In genomic region chr17:76671912-76672262, GRCh38 we compare ENCODE assay signal across 1 cellular context.
TF ChIP-seq lines count a peak whose summit lies in the region.

No MANE protein-coding gene starts in this region.

TF ChIP-seq in K562, 482 proteins besides CTCF, POLR2A, EP300 and RAD21 (continued from another document and continues in another):
- TF ChIP-seq ZBTB43 (CRISPR knock-in tag; IDR thresholded peaks at IDR 0.05) (no peak), ZNF175 (CRISPR knock-in tag; IDR thresholded peaks at IDR 0.05; ENCODE audit: low read depth) (no peak), SNRNP70 (optimal IDR thresholded peaks at IDR 0.05; ENCODE audit: low read depth, low read length) (no peak), MNT (conservative IDR thresholded peaks at IDR 0.05) (0 out of 4 replicates have a peak, but pooled peaks of 1 of the 2 experiments have one; percentile 20), ZNF146 (CRISPR knock-in tag; IDR thresholded peaks at IDR 0.05; ENCODE audit: unreplicated experiment) (no peak), ARID3B (CRISPR knock-in tag; IDR thresholded peaks at IDR 0.05; ENCODE audit: borderline replicate concordance) (no peak), GABPA (tag; conservative IDR thresholded peaks at IDR 0.05; ENCODE audit: low read depth) (peak; percentile 83), RBM25 (IDR thresholded peaks at IDR 0.05; ENCODE audit: low read depth, low read length, severe bottlenecking) (no peak), MXI1 (IDR thresholded peaks at IDR 0.05; ENCODE audit: low read depth, low read length) (no peak), NELFE (IDR thresholded peaks at IDR 0.05; ENCODE audit: insufficient read depth, insufficient read length) (no peak), TBL1XR1 (IDR thresholded peaks at IDR 0.05; ENCODE audit: low read length in 2 of 2) (no peak), SIN3A (IDR thresholded peaks at IDR 0.05; ENCODE audit: borderline replicate concordance in 2 of 2, control insufficient read depth in 1 of 2, low read depth in 2 of 2, low read length in 2 of 2) (no peak), NFIC (IDR thresholded peaks at IDR 0.05) (no peak), HMG20B (CRISPR knock-in tag; IDR thresholded peaks at IDR 0.05) (no peak), ZBTB49 (CRISPR knock-in tag; IDR thresholded peaks at IDR 0.05; ENCODE audit: borderline replicate concordance) (no peak), ZNF124 (CRISPR knock-in tag; IDR thresholded peaks at IDR 0.05) (no peak), BACH1 (tag; IDR thresholded peaks at IDR 0.05) (no peak), NEUROD1 (IDR thresholded peaks at IDR 0.05; ENCODE audit: borderline replicate concordance, low read depth, low read length, partially characterized antibody) (no peak), SMAD4 (CRISPR knock-in tag; conservative IDR thresholded peaks at IDR 0.05) (no peak), BRF1 (IDR thresholded peaks at IDR 0.05; ENCODE audit: borderline replicate concordance, extremely low read depth, insufficient read length) (no peak), BCL6 (CRISPR knock-in tag; IDR thresholded peaks at IDR 0.05) (no peak), OTX1 (CRISPR knock-in tag; IDR thresholded peaks at IDR 0.05) (no peak), STAT5B (CRISPR knock-in tag; IDR thresholded peaks at IDR 0.05) (no peak), POLR2AphosphoS5 (IDR thresholded peaks at IDR 0.05; ENCODE audit: control insufficient read depth, insufficient read depth, low read depth, low read length) (peak; percentile 67; the same call in 1 of the 2 replicates), HDAC3 (IDR thresholded peaks at IDR 0.05; ENCODE audit: borderline replicate concordance, partially characterized antibody) (no peak), ZBTB12 (CRISPR knock-in tag; IDR thresholded peaks at IDR 0.05) (no peak), TAF7 (tag; IDR thresholded peaks at IDR 0.05) (peak; percentile 62), U2AF2 (optimal IDR thresholded peaks at IDR 0.05; ENCODE audit: low read depth, low read length) (no peak), CUX1 (CRISPR knock-in tag; IDR thresholded peaks at IDR 0.05) (no peak), SIRT6 (IDR thresholded peaks at IDR 0.05; ENCODE audit: low read depth, low read length) (no peak), FOXJ2 (tag; IDR thresholded peaks at IDR 0.05) (0 out of 2 replicates have a peak, but pooled peaks have one; percentile 45), E2F4 (CRISPR knock-in tag; IDR thresholded peaks at IDR 0.05; ENCODE audit: low read depth) (no peak), RNF2 (IDR thresholded peaks at IDR 0.05) (no peak), PML (IDR thresholded peaks at IDR 0.05; ENCODE audit: low read length) (peak; percentile 49; the same call in 1 of the 2 replicates), DIDO1 (tag; IDR thresholded peaks at IDR 0.05; ENCODE audit: low read depth) (no peak), SNIP1 (IDR thresholded peaks at IDR 0.05; ENCODE audit: low read depth) (no peak), SPI1 (IDR thresholded peaks at IDR 0.05; ENCODE audit: borderline replicate concordance, low read depth, low read length) (no peak), HDAC2 (IDR thresholded peaks at IDR 0.05) (no peak), FOXK1 (CRISPR knock-in tag; IDR thresholded peaks at IDR 0.05; ENCODE audit: borderline replicate concordance) (no peak), PHF21A (IDR thresholded peaks at IDR 0.05; ENCODE audit: borderline replicate concordance, low read depth) (no peak), ZNF41 (CRISPR knock-in tag; conservative IDR thresholded peaks at IDR 0.05) (no peak), RCOR1 (IDR thresholded peaks at IDR 0.05; ENCODE audit: borderline replicate concordance in 1 of 2, low read depth in 2 of 2, low read length in 2 of 2) (peak in 1 of 2 experiments; percentile 1; a peak in 1 of 4 replicates), ZNF12 (CRISPR knock-in tag; IDR thresholded peaks at IDR 0.05) (no peak), KHSRP (IDR thresholded peaks at IDR 0.05) (no peak), KDM5B (IDR thresholded peaks at IDR 0.05; ENCODE audit: insufficient replicate concordance, low read depth, low read length) (peak; percentile 47), CBFB (CRISPR knock-in tag; IDR thresholded peaks at IDR 0.05) (no peak), JUNB (CRISPR knock-in tag; conservative IDR thresholded peaks at IDR 0.05) (no peak), ZNF311 (CRISPR knock-in tag; IDR thresholded peaks at IDR 0.05) (no peak), FOXA3 (CRISPR knock-in tag; conservative IDR thresholded peaks at IDR 0.05 in 1 of 2, IDR thresholded peaks at IDR 0.05 in 1 of 2) (no peak), MTF1 (CRISPR knock-in tag; IDR thresholded peaks at IDR 0.05; ENCODE audit: borderline replicate concordance) (no peak), POU5F1 (IDR thresholded peaks at IDR 0.05; ENCODE audit: borderline replicate concordance, low read depth, low read length, partially characterized antibody) (no peak), CBX5 (IDR thresholded peaks at IDR 0.05; ENCODE audit: borderline replicate concordance, low read depth) (no peak), ESRRB (CRISPR knock-in tag; IDR thresholded peaks at IDR 0.05; ENCODE audit: borderline replicate concordance) (no peak), MAZ (CRISPR knock-in tag; conservative IDR thresholded peaks at IDR 0.05 in 1 of 2, IDR thresholded peaks at IDR 0.05 in 1 of 2) (peak in 1 of 2 experiments; percentile 11; a peak in 1 of 4 replicates), RFX5 (IDR thresholded peaks at IDR 0.05; ENCODE audit: low read depth, low read length) (no peak), SLC30A9 (CRISPR knock-in tag; IDR thresholded peaks at IDR 0.05) (no peak)
